In genomic region chrX:124211312-124211942, GRCh38 we compare ENCODE assay signal across 8 cellular contexts.
A peak's percentile ranks its signal among the peaks of the same experiment; 100 is the strongest.
DNase-seq lines count a peak whose midpoint lies in the region; TF ChIP-seq lines count a peak whose summit lies in the region.

No MANE protein-coding gene starts in this region.

- WGBS in H9 (ENCODE audit: extremely low coverage, insufficient read length, low lambda C conversion rate), result no CpG with 5 or more reads among the region's 3 CpGs
- WGBS in sigmoid colon, 2 donors, result 52 to 69% methylated on average over 3 of the region's 3 CpGs

- H3T11ph ChIP-seq in H9 (ENCODE audit: low read length), result no peak overlapping the region

- H3K27ac ChIP-seq in H9 (ENCODE audit: insufficient read length, low read depth, low read length) (no peak overlapping the region), sigmoid colon (no peak overlapping the region)

- no peak overlapping the region for H2BK15ac ChIP-seq in H9 (ENCODE audit: low read depth, low read length)

- H4K8ac ChIP-seq in H9 (replicated peaks; ENCODE audit: insufficient read length, low read depth, low read length), result no peak overlapping the region

- H3K14ac ChIP-seq in H9 (ENCODE audit: insufficient read depth, low read length), result no peak overlapping the region

- H2BK5ac ChIP-seq in H9 (ENCODE audit: insufficient read length, low read length), result no peak overlapping the region

- H4K91ac ChIP-seq in H9 (ENCODE audit: insufficient read length, low read depth, low read length), result no peak overlapping the region

- no peak overlapping the region for H3K4ac ChIP-seq in H9 (ENCODE audit: low read depth, low read length)

- H3K36me3 ChIP-seq in Loucy (ENCODE audit: insufficient read depth, low read length) (no peaks in the 10 kb centered on the region), sigmoid colon (no peaks in the 10 kb centered on the region)

- no peak for TF ChIP-seq POLR2A in sigmoid colon (IDR thresholded peaks at IDR 0.05)

- H3K23ac ChIP-seq in H9 (ENCODE audit: insufficient read length, low read depth, low read length), result no peak overlapping the region

- H3K79me2 ChIP-seq in H9 (ENCODE audit: insufficient read depth, low read length) (no peaks in the 10 kb centered on the region), Loucy (ENCODE audit: insufficient read depth, low read length) (no peaks in the 10 kb centered on the region)

- no peak overlapping the region for H2BK12ac ChIP-seq in H9 (ENCODE audit: insufficient read length, low read depth, low read length)

- H3K4me1 ChIP-seq in H9 (ENCODE audit: insufficient read depth, low read length), result peaks cover 2% of the 10 kb centered on the region; the same call in 1 of the 2 replicates
- peaks cover 52% of the 10 kb centered on the region for H3K4me1 ChIP-seq in Loucy (ENCODE audit: insufficient read depth, low read length, poor library complexity, severe bottlenecking)
- no peaks in the 10 kb centered on the region for H3K4me1 ChIP-seq in sigmoid colon

- H2BK120ac ChIP-seq in H9 (ENCODE audit: low read depth, low read length, poor library complexity, severe bottlenecking), result no peak overlapping the region

- H3K9ac ChIP-seq in H9 (ENCODE audit: extremely low read depth, insufficient read length, low read length), result no peak overlapping the region
- H3K9ac ChIP-seq in Loucy (ENCODE audit: low read depth, low read length, poor library complexity, severe bottlenecking), result no peak overlapping the region

- H3K4me3 ChIP-seq in Loucy (ENCODE audit: low read length, poor library complexity, severe bottlenecking), result no peak overlapping the region
- H3K4me3 ChIP-seq in epithelial cell of esophagus (ENCODE audit: low read length), result no peak overlapping the region
- H3K4me3 ChIP-seq in sigmoid colon, result no peak overlapping the region

- H3K4me2 ChIP-seq in H9 (ENCODE audit: insufficient read depth, insufficient read length, low read length) (no peak overlapping the region), Loucy (ENCODE audit: low read depth, low read length, poor library complexity, severe bottlenecking) (no peak overlapping the region)

- no peaks in the 10 kb centered on the region for H3K27me3 ChIP-seq in H9 (ENCODE audit: insufficient read depth, low read length)
- no peaks in the 10 kb centered on the region for H3K27me3 ChIP-seq in Loucy (ENCODE audit: insufficient read depth, low read length, poor library complexity, severe bottlenecking)
- H3K27me3 ChIP-seq in sigmoid colon, result no peaks in the 10 kb centered on the region

- no peaks in the 10 kb centered on the region for H3K27me3 Mint-ChIP-seq in H9 (ENCODE audit: low read depth)
- peaks cover 5% of the 10 kb centered on the region for H3K27me3 Mint-ChIP-seq in activated T-helper 2 cell treated with anti-CD3 and anti-CD28 coated beads, Interferon-gamma antibody, Interleukin-2, Interleukin-4, amounts not matched to agents 10 μg/mL and 5 μg/mL and 100 μg/mL, durations not matched to agents 14 hours and 24 hours and 36 hours (ENCODE audit: low read depth)

- H2AFZ ChIP-seq in H9 (ENCODE audit: low read length) (no peak overlapping the region), Loucy (ENCODE audit: low read length) (no peak overlapping the region)

- H3F3A ChIP-seq in Loucy (ENCODE audit: low read depth), result no peaks in the 10 kb centered on the region

- peaks cover 13 to 17% of the 10 kb centered on the region in 2 experiments for H3K4me1 Mint-ChIP-seq in H9
- H3K4me1 Mint-ChIP-seq in activated T-helper 2 cell treated with anti-CD3 and anti-CD28 coated beads, Interferon-gamma antibody, Interleukin-2, Interleukin-4, amounts not matched to agents 10 μg/mL and 5 μg/mL and 100 μg/mL, durations not matched to agents 14 hours and 24 hours and 36 hours (ENCODE audit: low read depth), result peaks cover 40% of the 10 kb centered on the region

- H3K23me2 ChIP-seq in H9 (ENCODE audit: insufficient read length, low read depth, low read length, poor library complexity, severe bottlenecking), result no peaks in the 10 kb centered on the region

- intact Hi-C loops in sigmoid colon (cut with DNase I), result no loop called here
- intact Hi-C loops in activated T-helper 2 cell treated with anti-CD3 and anti-CD28 coated beads, Interferon-gamma antibody, Interleukin-2, Interleukin-4, amounts not matched to agents 10 μg/mL and 5 μg/mL and 100 μg/mL, durations not matched to agents 14 hours and 24 hours and 36 hours (cut with micrococcal nuclease), result loop anchor here (10.0 kb wide), 2 partner anchors 377 to 1083 kb away; no protein-coding TSS in a partner anchor

- H3K27ac Mint-ChIP-seq in H9, result no peak overlapping the region; a peak in 1 of 7 replicates
- no peak overlapping the region for H3K27ac Mint-ChIP-seq in activated T-helper 2 cell treated with anti-CD3 and anti-CD28 coated beads, Interferon-gamma antibody, Interleukin-2, Interleukin-4, amounts not matched to agents 10 μg/mL and 5 μg/mL and 100 μg/mL, durations not matched to agents 14 hours and 24 hours and 36 hours

- peaks cover 4% of the 10 kb centered on the region in 2 experiments for H3K9me3 Mint-ChIP-seq in H9
- no peaks in the 10 kb centered on the region for H3K9me3 Mint-ChIP-seq in activated T-helper 2 cell treated with anti-CD3 and anti-CD28 coated beads, Interferon-gamma antibody, Interleukin-2, Interleukin-4, amounts not matched to agents 10 μg/mL and 5 μg/mL and 100 μg/mL, durations not matched to agents 14 hours and 24 hours and 36 hours

- no peaks in the 10 kb centered on the region for H3K9me2 ChIP-seq in Loucy (replicated peaks; ENCODE audit: low read depth, low read length)

- H3K9me3 ChIP-seq in H9 (ENCODE audit: control insufficient read depth, low read depth, low read length) (peaks cover 5% of the 10 kb centered on the region), Loucy (ENCODE audit: insufficient read depth, low read depth, low read length) (no peaks in the 10 kb centered on the region), sigmoid colon (no peaks in the 10 kb centered on the region)

- no peaks in the 10 kb centered on the region for H3K79me1 ChIP-seq in H9 (ENCODE audit: insufficient read depth, low read depth, low read length, poor library complexity, severe bottlenecking)

- H3K18ac ChIP-seq in H9 (ENCODE audit: insufficient read length, low read depth, low read length), result no peak overlapping the region

- no peak for TF ChIP-seq EP300 in sigmoid colon (IDR thresholded peaks at IDR 0.05)

- H3K4me3 Mint-ChIP-seq in H9, result no peak overlapping the region
- no peak overlapping the region for H3K4me3 Mint-ChIP-seq in activated T-helper 2 cell treated with anti-CD3 and anti-CD28 coated beads, Interferon-gamma antibody, Interleukin-2, Interleukin-4, amounts not matched to agents 10 μg/mL and 5 μg/mL and 100 μg/mL, durations not matched to agents 14 hours and 24 hours and 36 hours (ENCODE audit: low read depth)

- H2AK5ac ChIP-seq in H9 (ENCODE audit: insufficient read length, low read length), result no peak overlapping the region

- TF ChIP-seq CTCF in H9 (conservative IDR thresholded peaks at IDR 0.05) (peak; percentile 79), Loucy (conservative IDR thresholded peaks at IDR 0.05; ENCODE audit: low read length) (peak; percentile 66), epithelial cell of esophagus (IDR thresholded peaks at IDR 0.05; ENCODE audit: insufficient read depth, low read depth, low read length, missing control alignments) (peak; percentile 67), sigmoid colon (IDR thresholded peaks at IDR 0.05) (peak; percentile 15 to 36 (median 30))

- H4K5ac ChIP-seq in H9 (ENCODE audit: insufficient read length, low read depth, low read length), result no peak overlapping the region

- DNase-seq in A172 (ENCODE audit: low spot score), result peak; percentile 0
- peak; percentile 44 for DNase-seq in GDM1 (lab: John Stamatoyannopoulos, UW)
- DNase-seq in H9, result no peak
- DNase-seq in SHP77 treated with DMSO at 0.1 percent for 48 hours (lab: John Stamatoyannopoulos, UW), result peak; percentile 1
- DNase-seq in epithelial cell of esophagus (ENCODE audit: low read depth), result peak; percentile 44
- no peak for DNase-seq in sigmoid colon
- DNase-seq in activated T-helper 2 cell treated with anti-CD3 and anti-CD28 coated beads, Interferon-gamma antibody, Interleukin-2, Interleukin-4, amounts not matched to agents 10 μg/mL and 5 μg/mL and 100 μg/mL, durations not matched to agents 14 hours and 24 hours and 36 hours (ENCODE audit: low spot score), result no peak

- no peak overlapping the region for H2BK20ac ChIP-seq in H9 (ENCODE audit: low read depth, low read length, poor library complexity, severe bottlenecking)

- H4K20me1 ChIP-seq in H9 (ENCODE audit: control insufficient read depth, insufficient read depth, insufficient read length) (no peaks in the 10 kb centered on the region), Loucy (ENCODE audit: insufficient read depth, low read length, poor library complexity, severe bottlenecking) (no peaks in the 10 kb centered on the region)

- H3K56ac ChIP-seq in H9 (ENCODE audit: insufficient read length, low read depth, low read length), result no peak overlapping the region

- no peaks in the 10 kb centered on the region; a peak in 1 of 7 replicates for H3K36me3 Mint-ChIP-seq in H9 (ENCODE audit: insufficient read depth in 1 of 3, low read depth in 3 of 3)
- peaks cover 10% of the 10 kb centered on the region for H3K36me3 Mint-ChIP-seq in activated T-helper 2 cell treated with anti-CD3 and anti-CD28 coated beads, Interferon-gamma antibody, Interleukin-2, Interleukin-4, amounts not matched to agents 10 μg/mL and 5 μg/mL and 100 μg/mL, durations not matched to agents 14 hours and 24 hours and 36 hours (ENCODE audit: low read depth)

Comparison
In these comparisons a context has a peak if more than half of its experiments do, and no peak if none do; other contexts are left out.
1. DNase-seq: peak in A172 (single experiment), GDM1 (single experiment), SHP77 treated with DMSO at 0.1 percent for 48 hours (single experiment) and epithelial cell of esophagus (single experiment); none in H9 (single experiment), sigmoid colon (single experiment) and activated T-helper 2 cell treated with anti-CD3 and anti-CD28 coated beads, Interferon-gamma antibody, Interleukin-2, Interleukin-4, amounts not matched to agents 10 μg/mL and 5 μg/mL and 100 μg/mL, durations not matched to agents 14 hours and 24 hours and 36 hours (single experiment).
2. Peak in every context shown above with its lines, with median percentiles within 50 percentile points of each other: CTCF ChIP-seq.